15 cellular contexts compared by ENCODE assay signal in genomic region chr22:21940521-21940920, GRCh38. TPM values are rescaled to one million over a fixed set of nuclear protein-coding genes. Genes with fewer than 3 reads are reported as not detected.
DNase-seq lines count a peak whose midpoint lies in the region; ATAC-seq and TF ChIP-seq lines count a peak whose summit lies in the region.
"Had no signal": no experiment of that assay in that cellular context is flagged by ENCODE, and none has a peak within 500 bp of the region (broad histone marks: within the 10 kb centered on the region; RNA-seq: fewer than 3 reads in every experiment).

No MANE protein-coding gene starts in this region.

- ATAC-seq in left lung (no peak), HG02610 (IDR thresholded peaks at IDR 0.05; ENCODE audit: unreplicated experiment) (no peak)
- ATAC-seq: A549 had no signal

- 77% methylated on average over 3 of the region's 3 CpGs for WGBS in thymus
- 90 to 92% methylated on average over 3 of the region's 3 CpGs for WGBS in testis, 2 donors
- WGBS in SK-N-SH (ENCODE audit: low lambda C conversion rate), result 88% methylated on average over 3 of the region's 3 CpGs

- CTCF ChIA-PET in activated CD4-positive, alpha-beta T cell treated with anti-CD3 and anti-CD28 coated beads, Interleukin-2, amount 10 ng/mL, durations not matched to agents 7 days and 5 days (lab: Charles Lee), result interaction anchor here (1.4 to 7.0 kb wide), 3 partner anchors 11 to 311 kb away, joined by 3 to 73 read pairs (median 3); partner anchors contain the start of gene PPM1F
- CTCF ChIA-PET in SK-N-SH (lab: Yijun Ruan, JAX), result interaction anchor here (1.0 to 8.6 kb wide), 5 partner anchors 10 to 294 kb away, joined by 3 to 173 read pairs (median 90); partner anchors contain the start of gene PPM1F

- TF ChIP-seq CTCF in left lung (IDR thresholded peaks at IDR 0.05) (no peak), testis (IDR thresholded peaks at IDR 0.05) (no peak), SK-N-SH (IDR thresholded peaks at IDR 0.05) (no peak)

- peaks cover 2% of the 10 kb centered on the region for H3K36me3 Mint-ChIP-seq in activated CD4-positive, alpha-beta T cell treated with anti-CD3 and anti-CD28 coated beads, Interleukin-2, amount 10 ng/mL, durations not matched to agents 7 days and 5 days (ENCODE audit: low read depth)

- no peaks in the 10 kb centered on the region for H3K9me3 ChIP-seq in adipocyte (ENCODE audit: control insufficient read depth, low read length)
- H3K9me3 ChIP-seq in left lung, result no peaks in the 10 kb centered on the region
- H3K9me3 ChIP-seq in thymus (ENCODE audit: control insufficient read depth), result no peaks in the 10 kb centered on the region
- no peaks in the 10 kb centered on the region for H3K9me3 ChIP-seq in testis
- H3K9me3 ChIP-seq in SK-N-SH, result no peaks in the 10 kb centered on the region
- H3K9me3 ChIP-seq: A549 had no signal

- H3K4me3 ChIP-seq in adipocyte (ENCODE audit: low read length), result no peak overlapping the region
- no peak overlapping the region for H3K4me3 ChIP-seq in left lung
- H3K4me3 ChIP-seq in thymus (ENCODE audit: low read length), result no peak overlapping the region
- H3K4me3 ChIP-seq in testis, result no peak overlapping the region
- H3K4me3 ChIP-seq in SK-N-SH (ENCODE audit: low read depth in 2 of 2, low read length in 1 of 2), result no peak overlapping the region
- H3K4me3 ChIP-seq: A549 had no signal

- no peaks in the 10 kb centered on the region for H3K27me3 Mint-ChIP-seq in activated CD4-positive, alpha-beta T cell treated with anti-CD3 and anti-CD28 coated beads, Interleukin-2, amount 10 ng/mL, durations not matched to agents 7 days and 5 days

- no peak overlapping the region for H3K4me3 Mint-ChIP-seq in activated CD4-positive, alpha-beta T cell treated with anti-CD3 and anti-CD28 coated beads, Interleukin-2, amount 10 ng/mL, durations not matched to agents 7 days and 5 days
- H3K4me3 Mint-ChIP-seq: nephron progenitor cell had no signal

- H4K20me1 ChIP-seq in SK-N-SH (ENCODE audit: insufficient read depth), result no peaks in the 10 kb centered on the region

- DNase-seq in activated CD4-positive, alpha-beta T cell treated with anti-CD3 and anti-CD28 coated beads, Interleukin-2, amount 10 ng/mL, durations not matched to agents 7 days and 5 days, result no peak
- DNase-seq in activated CD4-positive, alpha-beta T cell treated with anti-CD3 and anti-CD28 coated beads for 4 hours, result no peak
- DNase-seq in adipocyte (ENCODE audit: low read depth) (no peak), left lung (peak in 1 of 2 donors; percentile 79), testis (no peak), SK-N-SH (no peak)
- DNase-seq: activated CD4-positive, alpha-beta T cell treated with anti-CD3 and anti-CD28 coated beads for 1 hour; activated naive CD4-positive, alpha-beta T cell treated with anti-CD3 and anti-CD28 coated beads, Interleukin-2, amount 50 U/mL, for 16 hours; NCI-H345; nephron progenitor cell; stimulated activated CD4-positive, alpha-beta T cell treated with anti-CD3 and anti-CD28 coated beads, Interleukin-4, amount 100 ng/mL, for 24 hours had no signal

- H3K36me3 ChIP-seq in adipocyte (ENCODE audit: control insufficient read depth, insufficient read depth, low read length, severe bottlenecking) (peaks cover 17% of the 10 kb centered on the region), left lung (peaks cover 0 to 34% of the 10 kb centered on the region in 2 donors), thymus (ENCODE audit: control insufficient read depth, insufficient read depth) (peaks cover 16% of the 10 kb centered on the region), testis (ENCODE audit: low read depth, missing control alignments) (no peaks in the 10 kb centered on the region), SK-N-SH (replicated peaks in 1 of 2; ENCODE audit: control insufficient read depth in 1 of 2, insufficient read depth in 2 of 2, low read length in 1 of 2) (peaks cover 10 to 17% of the 10 kb centered on the region in 2 experiments)

- peak overlapping the region; percentile 73 for H3K27ac Mint-ChIP-seq in activated CD4-positive, alpha-beta T cell treated with anti-CD3 and anti-CD28 coated beads, Interleukin-2, amount 10 ng/mL, durations not matched to agents 7 days and 5 days

- H3K4me1 Mint-ChIP-seq in activated CD4-positive, alpha-beta T cell treated with anti-CD3 and anti-CD28 coated beads, Interleukin-2, amount 10 ng/mL, durations not matched to agents 7 days and 5 days, result peaks cover 57% of the 10 kb centered on the region

- POLR2A ChIA-PET in activated CD4-positive, alpha-beta T cell treated with anti-CD3 and anti-CD28 coated beads, Interleukin-2, amount 10 ng/mL, durations not matched to agents 7 days and 5 days (lab: Charles Lee), result no interaction called here
- POLR2A ChIA-PET in SK-N-SH (lab: Yijun Ruan, JAX), result interaction anchor here (0.8 kb wide), 1 partner anchor 12 kb away, joined by 4 read pairs; the partner anchor contains the start of gene PPM1F

- TF ChIP-seq POLR2A in testis (IDR thresholded peaks at IDR 0.05), result no peak

- TF ChIP-seq RAD21 in SK-N-SH (IDR thresholded peaks at IDR 0.05; ENCODE audit: low read length), result no peak

- no peak overlapping the region for H3K4me2 ChIP-seq in SK-N-SH
- H3K4me2 ChIP-seq: A549, KMS-11 had no signal

- intact Hi-C loops in left lung (cut with DNase I) (no loop called here), testis (cut with DNase I; ENCODE audit: low total_unique reads) (no loop called here)

- peaks cover 31% of the 10 kb centered on the region; the same call in 1 of the 2 replicates for H3K79me2 ChIP-seq in SK-N-SH (ENCODE audit: insufficient read depth)

- no peak for TF ChIP-seq EP300 in SK-N-SH (IDR thresholded peaks at IDR 0.05; ENCODE audit: borderline replicate concordance in 1 of 2, low read depth in 1 of 2, low read length in 1 of 2)

- H3K4me1 ChIP-seq in adipocyte (ENCODE audit: control insufficient read depth, insufficient read depth, low read length) (peaks cover 55% of the 10 kb centered on the region), left lung (peaks cover 35 to 97% of the 10 kb centered on the region in 2 donors), thymus (ENCODE audit: control insufficient read depth, insufficient read depth, low read length) (peaks cover 8% of the 10 kb centered on the region), testis (peaks cover 21% of the 10 kb centered on the region), SK-N-SH (ENCODE audit: control insufficient read depth in 1 of 2, insufficient read depth in 2 of 2, low read depth in 1 of 2, low read length in 1 of 2) (peaks cover 23 to 49% of the 10 kb centered on the region in 2 experiments; a peak in 3 of 4 replicates)

- peak overlapping the region; percentile 85 to 98 for H3K27ac ChIP-seq in left lung
- peak overlapping the region; percentile 21 for H3K27ac ChIP-seq in thymus (ENCODE audit: low read depth)
- H3K27ac ChIP-seq in testis, result no peak overlapping the region
- no peak overlapping the region; a peak in 1 of 4 replicates for H3K27ac ChIP-seq in SK-N-SH (ENCODE audit: low read depth in 2 of 2, low read length in 1 of 2)
- H3K27ac ChIP-seq: A549, KMS-11 had no signal

- H3F3A ChIP-seq in SK-N-SH (replicated peaks; ENCODE audit: insufficient read depth), result peaks cover 33% of the 10 kb centered on the region

- no peaks in the 10 kb centered on the region for H3K9me3 Mint-ChIP-seq in activated CD4-positive, alpha-beta T cell treated with anti-CD3 and anti-CD28 coated beads, Interleukin-2, amount 10 ng/mL, durations not matched to agents 7 days and 5 days
- H3K9me3 Mint-ChIP-seq: nephron progenitor cell had no signal

- H3K9me2 ChIP-seq in SK-N-SH, result no peaks in the 10 kb centered on the region

- peak overlapping the region; percentile 52 for H3K9ac ChIP-seq in adipocyte (ENCODE audit: low read length)
- no peak overlapping the region for H3K9ac ChIP-seq in SK-N-SH
- H3K9ac ChIP-seq: KMS-11 had no signal

- H2AFZ ChIP-seq in SK-N-SH (ENCODE audit: low read depth), result no peak overlapping the region

- H3K27me3 ChIP-seq in adipocyte (replicated peaks; ENCODE audit: control insufficient read depth, insufficient read depth, low read length), result no peaks in the 10 kb centered on the region
- H3K27me3 ChIP-seq in left lung, result no peaks in the 10 kb centered on the region
- no peaks in the 10 kb centered on the region for H3K27me3 ChIP-seq in thymus (ENCODE audit: control insufficient read depth, insufficient read depth)
- H3K27me3 ChIP-seq in testis, result no peaks in the 10 kb centered on the region
- H3K27me3 ChIP-seq in SK-N-SH (ENCODE audit: insufficient read depth), result no peaks in the 10 kb centered on the region

TF ChIP-seq in SK-N-SH, 30 proteins besides CTCF, POLR2A, EP300 and RAD21:
- TF ChIP-seq MXI1 (IDR thresholded peaks at IDR 0.05; ENCODE audit: low read depth, low read length) (no peak), RXRA (IDR thresholded peaks at IDR 0.05; ENCODE audit: borderline replicate concordance, low read depth) (no peak)

RNA-seq across cellular contexts. Expression of gene PPM1F, which starts 12.1 kb away (rescaled TPM):
- 10 to 100 TPM; 15.1 to 20.4 TPM for total RNA-seq in activated CD4-positive, alpha-beta T cell treated with anti-CD3 and anti-CD28 coated beads, Interleukin-2, amount 10 ng/mL, durations not matched to agents 7 days and 5 days
- total RNA-seq in left lung (10 to 100 TPM; 31.0 to 55.8 TPM), testis (10 to 100 TPM; 22.4 to 22.7 TPM)
- polyA plus RNA-seq in thymus (10.5 TPM), testis (ENCODE audit: insufficient read depth, low read depth, low replicate concordance) (17.4 TPM), SK-N-SH (2012; rRNA removed) (29.6 and 33.8 TPM in 2 replicates)
- polyA plus RNA-seq in SK-N-SH (2012; cell fraction: cytosol; rRNA removed), result 16.4 and 24.2 TPM in 2 replicates
- 42.7 and 51.1 TPM in 2 replicates for polyA plus RNA-seq in SK-N-SH (2012; cell fraction: nucleus; rRNA removed)

RNA-seq across cellular contexts. Expression of gene TOP3B, which starts 42.1 kb away (rescaled TPM):
- total RNA-seq in activated CD4-positive, alpha-beta T cell treated with anti-CD3 and anti-CD28 coated beads, Interleukin-2, amount 10 ng/mL, durations not matched to agents 7 days and 5 days, result 10 to 100 TPM; 45.6 to 51.6 TPM
- total RNA-seq in left lung (10 to 100 TPM; 22.5 to 33.6 TPM), testis (10 to 100 TPM; 65.5 to 70.5 TPM)
- polyA plus RNA-seq in thymus (18.4 TPM), testis (ENCODE audit: insufficient read depth, low read depth, low replicate concordance) (19.1 TPM), SK-N-SH (2012; rRNA removed) (14.4 and 17.4 TPM in 2 replicates)
- polyA plus RNA-seq in SK-N-SH (2012; cell fraction: cytosol; rRNA removed), result 5.6 and 9.3 TPM in 2 replicates
- polyA plus RNA-seq in SK-N-SH (2012; cell fraction: nucleus; rRNA removed), result 81.6 and 88.5 TPM in 2 replicates

Comparison
In these comparisons a context has a peak if more than half of its experiments do, and no peak if none do; other contexts are left out.
1. H3K27ac ChIP-seq: peak in left lung (2 of 2) and thymus (single experiment); none in testis (0 of 2) and SK-N-SH (0 of 2).